13 cellular contexts compared by ENCODE assay signal in genomic region chr2:38572167-38572566, GRCh38. TPM values are rescaled to one million over a fixed set of nuclear protein-coding genes. Genes with fewer than 3 reads are reported as not detected.
DNase-seq lines count a peak whose midpoint lies in the region; ATAC-seq and TF ChIP-seq lines count a peak whose summit lies in the region.
"Had no signal": no experiment of that assay in that cellular context is flagged by ENCODE, and none has a peak within 500 bp of the region (broad histone marks: within the 10 kb centered on the region; RNA-seq: fewer than 3 reads in every experiment).

No MANE protein-coding gene starts in this region.

- peaks cover 52% of the 10 kb centered on the region for H3K36me3 Mint-ChIP-seq in CD8-positive, alpha-beta T cell
- H3K36me3 Mint-ChIP-seq in chondrocyte (ENCODE audit: low read depth) = peaks cover 3% of the 10 kb centered on the region

- no peaks in the 10 kb centered on the region for H3K9me3 ChIP-seq in CD8-positive, alpha-beta T cell (ENCODE audit: low read length)
- H3K9me3 ChIP-seq in trophoblast cell (ENCODE audit: insufficient read depth, low read depth, low read length) (no peaks in the 10 kb centered on the region), ascending aorta (no peaks in the 10 kb centered on the region)
- H3K9me3 ChIP-seq: suprapubic skin had no signal

- no peaks in the 10 kb centered on the region for H3K79me1 ChIP-seq in trophoblast cell (ENCODE audit: low read length)

- no CpG with 5 or more reads among the region's 1 CpG for WGBS in trophoblast cell (ENCODE audit: extremely low coverage, insufficient coverage, insufficient read length)

- H3K4me3 ChIP-seq in CD8-positive, alpha-beta T cell (ENCODE audit: low read depth, low read length) = no peak overlapping the region
- no peak overlapping the region for H3K4me3 ChIP-seq in cardiac fibroblast (replicated peaks in 1 of 2; ENCODE audit: low read depth in 2 of 2, low read length in 2 of 2)
- no peak overlapping the region for H3K4me3 ChIP-seq in trophoblast cell (ENCODE audit: low read depth, low read length)
- no peak overlapping the region for H3K4me3 ChIP-seq in ascending aorta
- H3K4me3 ChIP-seq: GM12878, suprapubic skin had no signal

- no peak for TF ChIP-seq CTCF in CD8-positive, alpha-beta T cell (IDR thresholded peaks at IDR 0.05)
- no peak for TF ChIP-seq CTCF in cardiac fibroblast (IDR thresholded peaks at IDR 0.05; ENCODE audit: low read depth, low read length)
- TF ChIP-seq CTCF in GM10248 (IDR thresholded peaks at IDR 0.05; ENCODE audit: control extremely low read depth, extremely low read depth, low read depth, missing control alignments) = no peak
- TF ChIP-seq CTCF in chondrocyte (IDR thresholded peaks at IDR 0.05) = no peak
- no peak for TF ChIP-seq CTCF in ascending aorta (IDR thresholded peaks at IDR 0.05)

- H2BK12ac ChIP-seq in trophoblast cell (ENCODE audit: low read length) = no peak overlapping the region

- H3K18ac ChIP-seq in trophoblast cell (ENCODE audit: low read length) = no peak overlapping the region

- no peak overlapping the region for H4K91ac ChIP-seq in trophoblast cell (ENCODE audit: low read depth, low read length)

- CTCF ChIA-PET in CD8-positive, alpha-beta T cell (lab: Charles Lee) = interaction anchor here (1.4 to 3.8 kb wide), 3 partner anchors 9 to 172 kb away, joined by 3 to 26 read pairs (median 6); no protein-coding TSS in a partner anchor
- CTCF ChIA-PET in GM10248 (lab: Yijun Ruan, JAX) = interaction anchor here (3.8 to 15.8 kb wide), 2 partner anchors 10 to 161 kb away, joined by 25 to 333 read pairs; no protein-coding TSS in a partner anchor

- H3K27ac Mint-ChIP-seq in CD8-positive, alpha-beta T cell = peak overlapping the region; percentile 85
- no peak overlapping the region for H3K27ac Mint-ChIP-seq in chondrocyte (ENCODE audit: unreplicated experiment)
- H3K27ac Mint-ChIP-seq: activated naive CD8-positive, alpha-beta T cell had no signal

- H3K4me2 ChIP-seq in trophoblast cell (ENCODE audit: low read length) = no peak overlapping the region

- H3K4ac ChIP-seq in trophoblast cell (ENCODE audit: low read depth, low read length) = no peak overlapping the region

- no peak for ATAC-seq in CD8-positive, alpha-beta T cell
- ATAC-seq: GM12878, Right ventricle myocardium inferior had no signal

- H4K8ac ChIP-seq in trophoblast cell (ENCODE audit: low read depth, low read length) = no peak overlapping the region

- no peak overlapping the region for H3K27ac ChIP-seq in CD8-positive, alpha-beta T cell (ENCODE audit: low read depth, low read length)
- H3K27ac ChIP-seq in trophoblast cell (ENCODE audit: low read depth, low read length) (no peak overlapping the region), ascending aorta (no peak overlapping the region)
- H3K27ac ChIP-seq: suprapubic skin had no signal

- no peak for DNase-seq in CD8-positive, alpha-beta T cell
- DNase-seq in M059J (ENCODE audit: low read depth) (peak; percentile 10), cardiac fibroblast (ENCODE audit: low read depth in 2 of 2) (peak; percentile 87 to 88), trophoblast cell (peak; percentile 2 to 42), GM10248 (ENCODE audit: extremely low spot score) (no peak), midbrain (lab: John Stamatoyannopoulos, UW) (no peak), chondrocyte (ENCODE audit: low spot score) (no peak), ascending aorta (ENCODE audit: low spot score in 2 of 2) (no peak)

- no peak overlapping the region for H2BK120ac ChIP-seq in trophoblast cell (ENCODE audit: insufficient read depth, low read length, poor library complexity)

- POLR2A ChIA-PET in CD8-positive, alpha-beta T cell (lab: Charles Lee) = interaction anchor here (0.6 kb wide), 2 partner anchors 161 to 200 kb away, joined by 3 to 5 read pairs; no protein-coding TSS in a partner anchor
- POLR2A ChIA-PET in GM10248 (lab: Yijun Ruan, JAX) = interaction anchor here (0.6 to 1.5 kb wide), 2 partner anchors 24 to 179 kb away, joined by 4 to 5 read pairs; partner anchors contain the start of gene SRSF7

- H3K9me3 Mint-ChIP-seq in CD8-positive, alpha-beta T cell = no peaks in the 10 kb centered on the region
- H3K9me3 Mint-ChIP-seq in chondrocyte (ENCODE audit: low read depth) = no peaks in the 10 kb centered on the region

- H2AFZ ChIP-seq in trophoblast cell (ENCODE audit: insufficient read depth, low read length, poor library complexity) = no peak overlapping the region

- H3K4me1 Mint-ChIP-seq in CD8-positive, alpha-beta T cell (ENCODE audit: low read depth) = peaks cover 3% of the 10 kb centered on the region
- peaks cover 33% of the 10 kb centered on the region for H3K4me1 Mint-ChIP-seq in chondrocyte (ENCODE audit: low read depth)

- H2BK5ac ChIP-seq in trophoblast cell (ENCODE audit: low read depth, low read length, poor library complexity) = no peak overlapping the region

- intact Hi-C loops in CD8-positive, alpha-beta T cell (cut with DNase I, micrococcal nuclease) = no loop called here
- intact Hi-C loops in ascending aorta (cut with DNase I) = loop anchor here (10.0 kb wide), 1 partner anchor 257 kb away; no protein-coding TSS in a partner anchor

- H3K27me3 ChIP-seq in CD8-positive, alpha-beta T cell (ENCODE audit: insufficient read depth, low read length) = no peaks in the 10 kb centered on the region
- H3K27me3 ChIP-seq in trophoblast cell (ENCODE audit: insufficient read depth, low read length) (no peaks in the 10 kb centered on the region), ascending aorta (no peaks in the 10 kb centered on the region)
- H3K27me3 ChIP-seq: suprapubic skin had no signal

- H3K36me3 ChIP-seq in CD8-positive, alpha-beta T cell (ENCODE audit: insufficient read depth, low read length) = no peaks in the 10 kb centered on the region
- peaks cover 6 to 10% of the 10 kb centered on the region in 2 experiments for H3K36me3 ChIP-seq in trophoblast cell (ENCODE audit: control insufficient read depth in 1 of 2, insufficient read depth in 2 of 2, low read length in 2 of 2)
- peaks cover 17 to 58% of the 10 kb centered on the region in 2 donors for H3K36me3 ChIP-seq in ascending aorta

- no peaks in the 10 kb centered on the region for H3K79me2 ChIP-seq in trophoblast cell (ENCODE audit: control insufficient read depth, insufficient read depth, low read length, poor library complexity)

- H3K27me3 Mint-ChIP-seq in CD8-positive, alpha-beta T cell (ENCODE audit: low read depth) = no peaks in the 10 kb centered on the region
- no peaks in the 10 kb centered on the region for H3K27me3 Mint-ChIP-seq in chondrocyte (ENCODE audit: low read depth)
- H3K27me3 Mint-ChIP-seq: activated naive CD8-positive, alpha-beta T cell; progenitor cell of endocrine pancreas had no signal

- no peak overlapping the region for H3K9ac ChIP-seq in trophoblast cell (ENCODE audit: low read length)

- H3K4me1 ChIP-seq in CD8-positive, alpha-beta T cell (ENCODE audit: insufficient read depth, low read length) = no peaks in the 10 kb centered on the region
- H3K4me1 ChIP-seq in trophoblast cell (ENCODE audit: control insufficient read depth in 1 of 2, insufficient read depth in 2 of 2, low read length in 2 of 2) (no peaks in the 10 kb centered on the region), ascending aorta (peaks cover 0 to 4% of the 10 kb centered on the region in 2 donors)
- H3K4me1 ChIP-seq: suprapubic skin had no signal

- no peak overlapping the region for H3K4me3 Mint-ChIP-seq in CD8-positive, alpha-beta T cell
- no peak overlapping the region for H3K4me3 Mint-ChIP-seq in chondrocyte (ENCODE audit: unreplicated experiment)
- H3K4me3 Mint-ChIP-seq: activated naive CD8-positive, alpha-beta T cell had no signal

- no peak overlapping the region for H3K14ac ChIP-seq in trophoblast cell (ENCODE audit: low read length)

- H2AK5ac ChIP-seq in trophoblast cell (ENCODE audit: low read length) = no peak overlapping the region

- no peak overlapping the region for H3K23ac ChIP-seq in trophoblast cell (ENCODE audit: low read length)

- no peak overlapping the region for H4K12ac ChIP-seq in trophoblast cell (ENCODE audit: low read depth, low read length)

RNA-seq across cellular contexts. Expression of gene HNRNPLL, which starts 30.6 kb away (rescaled TPM):
- 10 to 100 TPM; 35.0 to 37.6 TPM for total RNA-seq in CD8-positive, alpha-beta T cell
- 30.7 and 42.8 TPM in 2 replicates for total RNA-seq in M059J (2014; rRNA removed; shearing (Covaris generic))
- polyA plus RNA-seq in trophoblast cell (2013) = 20.3 and 20.7 TPM in 2 replicates
- total RNA-seq in chondrocyte (41.8 to 55.7 TPM (median 45.2 TPM) in 3 replicates), ascending aorta (10.6 TPM)

Comparison
In these comparisons a context has a peak if more than half of its experiments do, and no peak if none do; other contexts are left out.
1. DNase-seq: peak in M059J (single experiment), cardiac fibroblast (2 of 2) and trophoblast cell (2 of 2); none in CD8-positive, alpha-beta T cell (0 of 7), GM10248 (single experiment), midbrain (single experiment), chondrocyte (single experiment) and ascending aorta (0 of 2).